In genomic region chr13:112358156-112358555, GRCh38 we compare ENCODE assay signal across 2 cellular contexts.
TF ChIP-seq lines count a peak whose summit lies in the region.

No MANE protein-coding gene starts in this region.

TF ChIP-seq in IMR-90, 13 proteins besides CTCF, POLR2A, EP300 and RAD21:
- no peak for TF ChIP-seq BHLHE40 (IDR thresholded peaks at IDR 0.05; ENCODE audit: low read depth, low read length)
- TF ChIP-seq RCOR1 (IDR thresholded peaks at IDR 0.05; ENCODE audit: insufficient replicate concordance, low read length): no peak
- no peak for TF ChIP-seq MAZ (IDR thresholded peaks at IDR 0.05; ENCODE audit: borderline replicate concordance, low read depth, low read length)
- no peak for TF ChIP-seq NFE2L2 (IDR thresholded peaks at IDR 0.05; ENCODE audit: low read depth, low read length)
- TF ChIP-seq MXI1 (IDR thresholded peaks at IDR 0.05; ENCODE audit: borderline replicate concordance, low read depth, low read length): no peak
- TF ChIP-seq, protein P1, sequence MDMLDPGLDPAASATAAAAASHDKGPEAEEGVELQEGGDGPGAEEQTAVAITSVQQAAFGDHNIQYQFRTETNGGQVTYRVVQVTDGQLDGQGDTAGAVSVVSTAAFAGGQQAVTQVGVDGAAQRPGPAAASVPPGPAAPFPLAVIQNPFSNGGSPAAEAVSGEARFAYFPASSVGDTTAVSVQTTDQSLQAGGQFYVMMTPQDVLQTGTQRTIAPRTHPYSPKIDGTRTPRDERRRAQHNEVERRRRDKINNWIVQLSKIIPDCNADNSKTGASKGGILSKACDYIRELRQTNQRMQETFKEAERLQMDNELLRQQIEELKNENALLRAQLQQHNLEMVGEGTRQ (IDR thresholded peaks at IDR 0.05; ENCODE audit: low read depth, low read length): no peak
- TF ChIP-seq SMC3 (IDR thresholded peaks at IDR 0.05; ENCODE audit: low read depth, low read length): no peak
- no peak for TF ChIP-seq CHD1 (IDR thresholded peaks at IDR 0.05; ENCODE audit: low read depth, low read length)
- TF ChIP-seq, protein P2, sequence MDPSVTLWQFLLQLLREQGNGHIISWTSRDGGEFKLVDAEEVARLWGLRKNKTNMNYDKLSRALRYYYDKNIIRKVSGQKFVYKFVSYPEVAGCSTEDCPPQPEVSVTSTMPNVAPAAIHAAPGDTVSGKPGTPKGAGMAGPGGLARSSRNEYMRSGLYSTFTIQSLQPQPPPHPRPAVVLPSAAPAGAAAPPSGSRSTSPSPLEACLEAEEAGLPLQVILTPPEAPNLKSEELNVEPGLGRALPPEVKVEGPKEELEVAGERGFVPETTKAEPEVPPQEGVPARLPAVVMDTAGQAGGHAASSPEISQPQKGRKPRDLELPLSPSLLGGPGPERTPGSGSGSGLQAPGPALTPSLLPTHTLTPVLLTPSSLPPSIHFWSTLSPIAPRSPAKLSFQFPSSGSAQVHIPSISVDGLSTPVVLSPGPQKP (IDR thresholded peaks at IDR 0.05; ENCODE audit: borderline replicate concordance, low read depth, low read length): no peak
- TF ChIP-seq CEBPB (IDR thresholded peaks at IDR 0.05; ENCODE audit: low read depth, low read length): no peak
- no peak for TF ChIP-seq RFX5 (IDR thresholded peaks at IDR 0.05; ENCODE audit: low read depth, low read length)
- TF ChIP-seq MAFK (IDR thresholded peaks at IDR 0.05; ENCODE audit: low read depth, low read length): no peak
- TF ChIP-seq FOS (IDR thresholded peaks at IDR 0.05; ENCODE audit: low read depth, low read length): no peak

TF ChIP-seq in H1, 55 proteins besides CTCF, POLR2A, EP300 and RAD21:
- TF ChIP-seq EGR1 (IDR thresholded peaks at IDR 0.05; ENCODE audit: borderline replicate concordance, low read depth, low read length) (no peak), CBX5 (IDR thresholded peaks at IDR 0.05; ENCODE audit: low read depth, low read length) (no peak), GTF2F1 (IDR thresholded peaks at IDR 0.05; ENCODE audit: borderline replicate concordance, low read depth, low read length) (no peak), ASH2L (IDR thresholded peaks at IDR 0.05; ENCODE audit: low read length) (no peak), TAF1 (IDR thresholded peaks at IDR 0.05; ENCODE audit: low read depth, low read length) (no peak), SUZ12 (IDR thresholded peaks at IDR 0.05; ENCODE audit: low read length) (no peak), TCF12 (IDR thresholded peaks at IDR 0.05; ENCODE audit: low read depth, low read length) (no peak), SIX5 (IDR thresholded peaks at IDR 0.05; ENCODE audit: low read depth, low read length) (no peak), POU5F1 (IDR thresholded peaks at IDR 0.05; ENCODE audit: low read depth, low read length) (no peak)
TF ChIP-seq in H1: peak in this region for 0.
